Comparison of ENCODE assay signal across 4 cellular contexts in genomic region chr12:69677-70076, GRCh38. TPM values are rescaled to one million over a fixed set of nuclear protein-coding genes. Genes with fewer than 3 reads are reported as not detected.
"Had no signal": no experiment of that assay in that cellular context is flagged by ENCODE, and none has a peak within 500 bp of the region (broad histone marks: within the 10 kb centered on the region; RNA-seq: fewer than 3 reads in every experiment).

No MANE protein-coding gene starts in this region.

RNA-seq across cellular contexts. Expression of gene IQSEC3, which starts 3.1 kb away (rescaled TPM):
- total RNA-seq: LHCN-M2, M059J, MCF 10A, NCI-H460 had no signal
